In the genomic region with DNA sequence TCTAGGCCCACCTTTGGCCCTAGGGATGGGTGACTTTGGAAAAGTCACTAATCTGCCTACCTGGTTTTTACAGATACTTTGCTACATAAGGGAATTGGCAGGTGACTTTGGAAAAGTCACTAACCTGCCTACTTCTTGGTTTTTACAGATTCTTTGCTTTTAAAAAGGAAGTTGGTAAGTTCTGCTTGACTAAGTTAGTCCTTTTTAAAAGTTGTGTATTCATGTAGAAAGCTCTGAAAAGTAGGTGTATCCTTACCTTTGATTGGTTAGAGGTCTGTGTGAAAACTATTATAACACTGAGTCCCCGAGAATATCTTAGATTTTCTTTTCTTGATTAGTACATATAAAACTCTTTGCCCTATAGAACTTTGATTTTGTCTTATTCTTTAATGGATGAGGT, we compare ENCODE assay signal across 23 cellular contexts. TPM values are rescaled to one million over a fixed set of nuclear protein-coding genes. Genes with fewer than 3 reads are reported as not detected.
"Had no signal": no experiment of that assay in that cellular context is flagged by ENCODE, and none has a peak within 500 bp of the region (broad histone marks: within the 10 kb centered on the region; RNA-seq: fewer than 3 reads in every experiment).

No MANE protein-coding gene starts in this region.

- H3K27ac Mint-ChIP-seq: activated CD4-positive, alpha-beta T cell treated with anti-CD3 and anti-CD28 coated beads, Interleukin-2, amount 10 ng/mL, durations not matched to agents 7 days and 5 days; activated CD8-positive, alpha-beta memory T cell treated with anti-CD3 and anti-CD28 coated beads, Interleukin-2, amount 10 ng/mL, durations not matched to agents 7 days and 5 days; activated CD8-positive, alpha-beta T cell treated with anti-CD3 and anti-CD28 coated beads for 36 hours; activated naive CD4-positive, alpha-beta T cell treated with anti-CD3 and anti-CD28 coated beads, Interleukin-2, amount 50 U/mL, for 72 hours; mesothelial cell of epicardium; natural killer cell treated with Interleukin-12 subunit alpha and Interleukin-12 subunit beta and Interleukin-15 and Interleukin-18, amount 100 ng/mL, for 72 hours; type B pancreatic cell had no signal

- H3K4me3 Mint-ChIP-seq: activated CD4-positive, alpha-beta T cell treated with anti-CD3 and anti-CD28 coated beads, Interleukin-2, amount 10 ng/mL, durations not matched to agents 7 days and 5 days; activated CD8-positive, alpha-beta memory T cell treated with anti-CD3 and anti-CD28 coated beads, Interleukin-2, amount 10 ng/mL, durations not matched to agents 7 days and 5 days; activated CD8-positive, alpha-beta T cell treated with anti-CD3 and anti-CD28 coated beads for 36 hours; central memory CD8-positive, alpha-beta T cell; mesothelial cell of epicardium; natural killer cell treated with Interleukin-12 subunit alpha and Interleukin-12 subunit beta and Interleukin-15 and Interleukin-18, amount 100 ng/mL, for 72 hours; type B pancreatic cell had no signal

- H3K9me3 ChIP-seq: ascending aorta, esophagus muscularis mucosa, gastrocnemius medialis, left ventricle myocardium inferior, ovary, prostate gland, thoracic aorta, vagina had no signal

- H3K4me3 ChIP-seq: ascending aorta, esophagus muscularis mucosa, gastrocnemius medialis, left ventricle myocardium inferior, ovary, prostate gland, thoracic aorta, vagina had no signal

- H3K4me1 Mint-ChIP-seq: activated CD4-positive, alpha-beta T cell treated with anti-CD3 and anti-CD28 coated beads, Interleukin-2, amount 10 ng/mL, durations not matched to agents 7 days and 5 days; central memory CD8-positive, alpha-beta T cell; mesothelial cell of epicardium had no signal

- DNase-seq: activated CD4-positive, alpha-beta T cell treated with anti-CD3 and anti-CD28 coated beads, Interleukin-2, amount 10 ng/mL, durations not matched to agents 7 days and 5 days; activated CD4-positive, CD25-positive, alpha-beta regulatory T cell treated with anti-CD3 and anti-CD28 coated beads, Interleukin-2, amount 50 U/mL, for 72 hours; activated CD8-positive, alpha-beta memory T cell treated with anti-CD3 and anti-CD28 coated beads, Interleukin-2, amount 10 ng/mL, durations not matched to agents 7 days and 5 days; activated CD8-positive, alpha-beta T cell treated with anti-CD3 and anti-CD28 coated beads for 36 hours; activated T-cell treated with anti-CD3 and anti-CD28 coated beads for 4 hours; gastrocnemius medialis; hippocampal formation; left ventricle myocardium inferior; ovary; stimulated activated CD4-positive, alpha-beta T cell treated with anti-CD3 and anti-CD28 coated beads, Interleukin-4, amount 100 ng/mL, for 24 hours; stimulated activated naive CD4-positive, alpha-beta T cell treated with Interleukin-2 at 50 U/mL for 16 hours had no signal

- H3K27me3 ChIP-seq: ascending aorta, esophagus muscularis mucosa, gastrocnemius medialis, ovary, vagina had no signal

- H3K27ac ChIP-seq: ascending aorta, esophagus muscularis mucosa, gastrocnemius medialis, left ventricle myocardium inferior, ovary, prostate gland, thoracic aorta, vagina, VCaP had no signal

- FAIRE-seq: colon had no signal

- H3K9me3 Mint-ChIP-seq: activated CD4-positive, alpha-beta T cell treated with anti-CD3 and anti-CD28 coated beads, Interleukin-2, amount 10 ng/mL, durations not matched to agents 7 days and 5 days; activated CD8-positive, alpha-beta T cell treated with anti-CD3 and anti-CD28 coated beads for 36 hours; activated naive CD4-positive, alpha-beta T cell treated with anti-CD3 and anti-CD28 coated beads, Interleukin-2, amount 50 U/mL, for 72 hours; central memory CD8-positive, alpha-beta T cell; mesothelial cell of epicardium; natural killer cell treated with Interleukin-12 subunit alpha and Interleukin-12 subunit beta and Interleukin-15 and Interleukin-18, amount 100 ng/mL, for 72 hours; type B pancreatic cell had no signal

- ATAC-seq: activated CD8-positive, alpha-beta memory T cell treated with anti-CD3 and anti-CD28 coated beads, Interleukin-2, amount 10 ng/mL, durations not matched to agents 7 days and 5 days; activated CD8-positive, alpha-beta T cell treated with anti-CD3 and anti-CD28 coated beads for 36 hours; activated naive CD4-positive, alpha-beta T cell treated with anti-CD3 and anti-CD28 coated beads, Interleukin-2, amount 50 U/mL, for 72 hours; gastrocnemius medialis; natural killer cell treated with Interleukin-12 subunit alpha and Interleukin-12 subunit beta and Interleukin-15 and Interleukin-18, amount 100 ng/mL, for 72 hours had no signal

- H3K4me1 ChIP-seq: ascending aorta, prostate gland had no signal

- H3K27me3 Mint-ChIP-seq: activated CD4-positive, alpha-beta T cell treated with anti-CD3 and anti-CD28 coated beads, Interleukin-2, amount 10 ng/mL, durations not matched to agents 7 days and 5 days; activated CD8-positive, alpha-beta memory T cell treated with anti-CD3 and anti-CD28 coated beads, Interleukin-2, amount 10 ng/mL, durations not matched to agents 7 days and 5 days; activated CD8-positive, alpha-beta T cell treated with anti-CD3 and anti-CD28 coated beads for 36 hours; central memory CD8-positive, alpha-beta T cell; natural killer cell treated with Interleukin-12 subunit alpha and Interleukin-12 subunit beta and Interleukin-15 and Interleukin-18, amount 100 ng/mL, for 72 hours; type B pancreatic cell had no signal

- H3K36me3 ChIP-seq: ovary, prostate gland, vagina had no signal

RNA-seq across cellular contexts. Expression of gene FCRLB, which starts 57.2 kb away (rescaled TPM):
- total RNA-seq: activated naive CD4-positive, alpha-beta T cell treated with anti-CD3 and anti-CD28 coated beads, Interleukin-2, amount 50 U/mL, for 72 hours; ascending aorta; gastrocnemius medialis; vagina had no signal
